11 cellular contexts compared by ENCODE assay signal in genomic region chr12:104083769-104084475, GRCh38. TPM values are rescaled to one million over a fixed set of nuclear protein-coding genes. Genes with fewer than 3 reads are reported as not detected.
DNase-seq lines count a peak whose midpoint lies in the region; ATAC-seq and TF ChIP-seq lines count a peak whose summit lies in the region.
"Had no signal": no experiment of that assay in that cellular context is flagged by ENCODE, and none has a peak within 500 bp of the region (broad histone marks: within the 10 kb centered on the region; RNA-seq: fewer than 3 reads in every experiment).

No MANE protein-coding gene starts in this region.

- WGBS in thyroid gland, 2 donors: 96% methylated on average over 8 of the region's 8 CpGs

- H3K9me3 Mint-ChIP-seq in T-helper 1 cell treated with Interleukin-12 subunit alpha and Interleukin-12 subunit beta and Interleukin-4 antibody, amounts not matched to agents 30 μg/mL and 1 μg/mL, for 36 hours: no peaks in the 10 kb centered on the region
- H3K9me3 Mint-ChIP-seq: naive thymus-derived CD4-positive, alpha-beta T cell had no signal

- no peak overlapping the region for H3K27ac ChIP-seq in thyroid gland
- H3K27ac ChIP-seq: adrenal gland had no signal

- H3K36me3 Mint-ChIP-seq in T-helper 1 cell treated with Interleukin-12 subunit alpha and Interleukin-12 subunit beta and Interleukin-4 antibody, amounts not matched to agents 30 μg/mL and 1 μg/mL, for 36 hours (ENCODE audit: low read depth): peaks cover 31% of the 10 kb centered on the region

- H3K4me1 Mint-ChIP-seq in T-helper 1 cell treated with Interleukin-12 subunit alpha and Interleukin-12 subunit beta and Interleukin-4 antibody, amounts not matched to agents 30 μg/mL and 1 μg/mL, for 36 hours (ENCODE audit: low read depth): peaks cover 14% of the 10 kb centered on the region

- TF ChIP-seq CTCF in thyroid gland (IDR thresholded peaks at IDR 0.05): no peak

- DNase-seq in activated CD8-positive, alpha-beta memory T cell treated with anti-CD3 and anti-CD28 coated beads, Interleukin-2, amount 50 U/mL, for 48 hours: peak; percentile 56
- DNase-seq in activated CD8-positive, alpha-beta memory T cell treated with anti-CD3 and anti-CD28 coated beads for 24 hours: no peak
- peak; percentile 55 for DNase-seq in stimulated activated CD8-positive, alpha-beta memory T cell treated with anti-CD3 and anti-CD28 coated beads, Interleukin-4, amount 100 ng/mL, for 48 hours
- DNase-seq in HPDE6-E6E7 (ENCODE audit: extremely low spot score) (no peak), thyroid gland (no peak), globus pallidus (ENCODE audit: low spot score) (no peak)
- DNase-seq: adrenal gland, T1000 had no signal

- no peak for TF ChIP-seq POLR2A in thyroid gland (IDR thresholded peaks at IDR 0.05)

- H3K36me3 ChIP-seq in thyroid gland: peaks cover 32 to 37% of the 10 kb centered on the region in 2 donors

- ATAC-seq in HG02642 (IDR thresholded peaks at IDR 0.05; ENCODE audit: poor library complexity, unreplicated experiment): peak; percentile 84
- ATAC-seq: naive thymus-derived CD4-positive, alpha-beta T cell had no signal

- no peak overlapping the region for H3K4me3 ChIP-seq in thyroid gland (replicated peaks in 1 of 3)
- H3K4me3 ChIP-seq: adrenal gland had no signal

- peak overlapping the region; percentile 16 for H3K27ac Mint-ChIP-seq in T-helper 1 cell treated with Interleukin-12 subunit alpha and Interleukin-12 subunit beta and Interleukin-4 antibody, amounts not matched to agents 30 μg/mL and 1 μg/mL, for 36 hours

- no peaks in the 10 kb centered on the region for H3K27me3 ChIP-seq in thyroid gland
- H3K27me3 ChIP-seq: adrenal gland had no signal

- H3K27me3 Mint-ChIP-seq in T-helper 1 cell treated with Interleukin-12 subunit alpha and Interleukin-12 subunit beta and Interleukin-4 antibody, amounts not matched to agents 30 μg/mL and 1 μg/mL, for 36 hours (ENCODE audit: low read depth): no peaks in the 10 kb centered on the region
- H3K27me3 Mint-ChIP-seq: naive thymus-derived CD4-positive, alpha-beta T cell had no signal

- no peak overlapping the region for H3K4me3 Mint-ChIP-seq in T-helper 1 cell treated with Interleukin-12 subunit alpha and Interleukin-12 subunit beta and Interleukin-4 antibody, amounts not matched to agents 30 μg/mL and 1 μg/mL, for 36 hours
- H3K4me3 Mint-ChIP-seq: naive thymus-derived CD4-positive, alpha-beta T cell had no signal

- no peaks in the 10 kb centered on the region for H3K9me3 ChIP-seq in thyroid gland

- H3K4me1 ChIP-seq in thyroid gland: no peaks in the 10 kb centered on the region

- intact Hi-C loops in thyroid gland (cut with DNase I): no loop called here

RNA-seq across cellular contexts. Expression of gene HCFC2, which starts 19.6 kb away (rescaled TPM):
- total RNA-seq in thyroid gland: 10 to 100 TPM; 23.6 to 31.6 (median 27.1) TPM

RNA-seq across cellular contexts. Expression of gene GLT8D2, which starts 33.9 kb away (rescaled TPM):
- 10 to 100 TPM; 27.7 to 52.0 (median 34.3) TPM for total RNA-seq in thyroid gland

RNA-seq across cellular contexts. Expression of gene NFYB, which starts 54.1 kb away (rescaled TPM):
- total RNA-seq in thyroid gland: 10 to 100 TPM; 24.7 to 53.1 (median 37.1) TPM

Comparison
In these comparisons a context has a peak if more than half of its experiments do, and no peak if none do; other contexts are left out.
1. DNase-seq: peak in activated CD8-positive, alpha-beta memory T cell treated with anti-CD3 and anti-CD28 coated beads, Interleukin-2, amount 50 U/mL, for 48 hours (single experiment) and stimulated activated CD8-positive, alpha-beta memory T cell treated with anti-CD3 and anti-CD28 coated beads, Interleukin-4, amount 100 ng/mL, for 48 hours (single experiment); none in activated CD8-positive, alpha-beta memory T cell treated with anti-CD3 and anti-CD28 coated beads for 24 hours (single experiment), HPDE6-E6E7 (single experiment), thyroid gland (0 of 2) and globus pallidus (single experiment).